11 cellular contexts compared by ENCODE assay signal in the genomic region with DNA sequence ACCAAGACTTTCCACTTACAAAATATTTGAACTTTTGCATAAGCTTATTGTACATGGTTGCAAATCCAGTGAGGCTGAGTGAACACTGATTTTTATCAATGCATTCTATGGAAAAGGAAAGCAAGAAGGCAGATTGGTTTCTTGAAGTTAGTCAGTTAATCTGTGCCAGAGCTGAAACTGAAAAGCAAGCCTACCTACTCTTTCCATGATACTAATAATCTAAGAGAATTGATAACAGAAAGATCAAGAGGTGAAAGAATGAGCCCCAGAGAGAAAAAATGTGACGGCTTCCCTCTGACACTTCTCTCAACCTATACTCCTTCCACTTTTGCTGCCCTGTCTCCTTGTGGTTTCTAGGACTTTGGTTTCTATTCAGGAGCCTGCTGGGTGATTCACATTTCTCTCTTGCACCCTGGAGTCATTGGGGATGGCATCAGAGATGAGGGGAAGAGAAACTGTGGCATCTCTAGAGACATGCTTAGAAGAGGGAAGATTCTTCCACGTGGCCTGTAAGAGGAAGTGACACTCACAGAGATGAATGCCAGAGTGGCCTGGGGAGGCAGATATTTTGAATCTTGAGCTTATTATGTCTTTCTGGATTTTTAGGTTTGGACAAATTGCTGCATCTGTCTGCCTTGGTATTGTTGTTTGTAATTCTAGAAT.
DNase-seq lines count a peak whose midpoint lies in the region; ATAC-seq and TF ChIP-seq lines count a peak whose summit lies in the region.
"Had no signal": no experiment of that assay in that cellular context is flagged by ENCODE, and none has a peak within 500 bp of the region (broad histone marks: within the 10 kb centered on the region; RNA-seq: fewer than 3 reads in every experiment).

No MANE protein-coding gene starts in this region.

- no peak overlapping the region for H3K4me3 ChIP-seq in WERI-Rb-1 (ENCODE audit: low read depth, low read length)
- H3K4me3 ChIP-seq: K562 had no signal

- no peaks in the 10 kb centered on the region for H3K9me3 ChIP-seq in WERI-Rb-1 (ENCODE audit: severe bottlenecking)

- H3K27ac ChIP-seq in WERI-Rb-1: no peak overlapping the region

- ATAC-seq in GM18519 (IDR thresholded peaks at IDR 0.05; ENCODE audit: low FRiP score, unreplicated experiment): peak; percentile 93
- peak; percentile 89 for ATAC-seq in GM21825 (IDR thresholded peaks at IDR 0.05; ENCODE audit: unreplicated experiment)
- peak; percentile 98 for ATAC-seq in HG03460 (IDR thresholded peaks at IDR 0.05; ENCODE audit: unreplicated experiment)
- ATAC-seq: K562 had no signal

- DNase-seq in kidney glomerular epithelial cell (lab: John Stamatoyannopoulos, UW): peak; percentile 15
- no peak for DNase-seq in activated CD8-positive, alpha-beta memory T cell treated with anti-CD3 and anti-CD28 coated beads for 24 hours
- DNase-seq in effector CD4-positive, alpha-beta T cell: no peak
- DNase-seq in stimulated activated CD4-positive, alpha-beta T cell treated with anti-CD3 and anti-CD28 coated beads, Interleukin-1b, Interleukin-23, amount 100 ng/mL, for 48 hours: no peak
- no peak for DNase-seq in WERI-Rb-1
- DNase-seq: activated CD8-positive, alpha-beta memory T cell treated with anti-CD3 and anti-CD28 coated beads, Interleukin-2, amount 50 U/mL, for 4 hours; SHP77 had no signal

- no peak for TF ChIP-seq CTCF in WERI-Rb-1 (IDR thresholded peaks at IDR 0.05; ENCODE audit: low read depth, low read length)

- H3K36me3 ChIP-seq in WERI-Rb-1: no peaks in the 10 kb centered on the region

- no peaks in the 10 kb centered on the region for H3K27me3 ChIP-seq in WERI-Rb-1 (ENCODE audit: insufficient read depth, low read depth, severe bottlenecking)
